ENCODE assay signal across 19 cellular contexts in genomic region chr14:24422694-24423531, GRCh38. TPM values are rescaled to one million over a fixed set of nuclear protein-coding genes. Genes with fewer than 3 reads are reported as not detected.
DNase-seq lines count a peak whose midpoint lies in the region; ATAC-seq, FAIRE-seq and TF ChIP-seq lines count a peak whose summit lies in the region.
"Had no signal": no experiment of that assay in that cellular context is flagged by ENCODE, and none has a peak within 500 bp of the region (broad histone marks: within the 10 kb centered on the region; RNA-seq: fewer than 3 reads in every experiment).

No MANE protein-coding gene starts in this region.

- H3K36me3 ChIP-seq in GM12878 (ENCODE audit: control insufficient read depth in 2 of 2, insufficient read depth in 2 of 2, low read length in 1 of 2) (no peaks in the 10 kb centered on the region), small intestine (ENCODE audit: control insufficient read depth in 2 of 2, insufficient read depth in 2 of 2, low read length in 2 of 2) (no peaks in the 10 kb centered on the region)
- H3K36me3 ChIP-seq: cardiac muscle cell, right lobe of liver had no signal

- TF ChIP-seq EP300 in GM12878 (IDR thresholded peaks at IDR 0.05; ENCODE audit: borderline replicate concordance in 1 of 2, control insufficient read depth in 1 of 2, low read depth in 2 of 2, low read length in 2 of 2): no peak

- SMC1A ChIA-PET in GM12878 (lab: Charles Lee; ENCODE audit: uncharacterized antibody, unreplicated experiment): interaction anchor here (0.9 to 3.6 kb wide), 5 partner anchors 8 to 115 kb away, joined by 3 to 18 read pairs (median 6); partner anchors contain the start of gene CIDEB

- no peak overlapping the region for H3K9ac ChIP-seq in GM12878 (ENCODE audit: control insufficient read depth, insufficient read depth, low read length)
- H3K9ac ChIP-seq: parathyroid adenoma had no signal

- H3K79me2 ChIP-seq in GM12878 (ENCODE audit: control insufficient read depth, insufficient read depth, low read length): no peaks in the 10 kb centered on the region
- H3K79me2 ChIP-seq: parathyroid adenoma had no signal

- no peak overlapping the region for H3K4me3 Mint-ChIP-seq in effector memory CD8-positive, alpha-beta T cell
- H3K4me3 Mint-ChIP-seq: CD8-positive, alpha-beta T cell; natural killer cell treated with Interleukin-12 subunit alpha and Interleukin-12 subunit beta and Interleukin-15 and Interleukin-18, amount 100 ng/mL, for 72 hours had no signal

- H3K27me3 Mint-ChIP-seq in effector memory CD8-positive, alpha-beta T cell: peaks cover 8 to 14% of the 10 kb centered on the region in 2 donors

- CTCF ChIA-PET in GM12878 (lab: Yijun Ruan, JAX): interaction anchor here (0.8 to 10.8 kb wide), 10 partner anchors 9 to 98 kb away, joined by 3 to 452 read pairs (median 5); partner anchors contain the start of genes ADCY4 and RIPK3

- no peak overlapping the region for H3K27ac Mint-ChIP-seq in effector memory CD8-positive, alpha-beta T cell
- H3K27ac Mint-ChIP-seq: CD8-positive, alpha-beta T cell; natural killer cell treated with Interleukin-12 subunit alpha and Interleukin-12 subunit beta and Interleukin-15 and Interleukin-18, amount 100 ng/mL, for 72 hours had no signal

- RAD21 ChIA-PET in GM12878 (lab: Charles Lee; ENCODE audit: unreplicated experiment): interaction anchor here (1.1 to 3.5 kb wide), 4 partner anchors 9 to 89 kb away, joined by 3 to 17 read pairs (median 6); no protein-coding TSS in a partner anchor

- WGBS in GM12878 (ENCODE audit: insufficient coverage, insufficient replicate concordance, low lambda C conversion rate, missing lambda C conversion rate): 42% methylated on average over 11 of the region's 11 CpGs
- WGBS in small intestine, 3 donors: 26 to 55% (median 39%) methylated on average over 11 of the region's 11 CpGs

- H3K27ac ChIP-seq in GM12878 (ENCODE audit: control insufficient read depth, insufficient read depth) (no peak overlapping the region), small intestine (ENCODE audit: low read depth in 1 of 2, low read length in 1 of 2) (peak overlapping the region; percentile 67 to 85)
- H3K27ac ChIP-seq: cardiac muscle cell, parathyroid adenoma, right lobe of liver had no signal

- peak; percentile 28 for FAIRE-seq in GM19239 (lab: Jason Lieb, UNC)
- FAIRE-seq in GM12878 (lab: Jason Lieb, UNC): no peak
- no peak for FAIRE-seq in small intestine (lab: Jason Lieb, UNC)
- FAIRE-seq: frontal cortex had no signal

- POLR2A ChIA-PET in GM12878 (lab: Charles Lee): interaction anchor here (0.9 kb wide), 1 partner anchor 56 kb away, joined by 3 read pairs; no protein-coding TSS in a partner anchor

- no peak for TF ChIP-seq POLR2A in GM12878 (IDR thresholded peaks at IDR 0.05; ENCODE audit: low read depth, low read length)

- H3K27me3 ChIP-seq in GM12878 (replicated peaks in 1 of 2; ENCODE audit: control insufficient read depth in 2 of 2, insufficient read depth in 2 of 2, low read length in 1 of 2) (no peaks in the 10 kb centered on the region; a peak in 1 of 4 replicates), small intestine (ENCODE audit: control insufficient read depth in 2 of 2, insufficient read depth in 2 of 2, low read length in 2 of 2) (no peaks in the 10 kb centered on the region)
- H3K27me3 ChIP-seq: cardiac muscle cell, right lobe of liver had no signal

- ATAC-seq in GM12878 (peak; percentile 29; the same call in 1 of the 3 replicates), HG03442 (IDR thresholded peaks at IDR 0.05; ENCODE audit: unreplicated experiment) (no peak), HG02623 (IDR thresholded peaks at IDR 0.05; ENCODE audit: unreplicated experiment) (no peak)
- ATAC-seq in effector memory CD8-positive, alpha-beta T cell (replicated peaks): no peak
- ATAC-seq: CD8-positive, alpha-beta T cell had no signal

- TF ChIP-seq RAD21 in GM12878 (IDR thresholded peaks at IDR 0.05; ENCODE audit: insufficient read depth, low read depth, low read length): no peak

- H3K9me3 Mint-ChIP-seq in effector memory CD8-positive, alpha-beta T cell: no peaks in the 10 kb centered on the region
- H3K9me3 Mint-ChIP-seq: CD8-positive, alpha-beta T cell; natural killer cell treated with Interleukin-12 subunit alpha and Interleukin-12 subunit beta and Interleukin-15 and Interleukin-18, amount 100 ng/mL, for 72 hours had no signal

- H4K20me1 ChIP-seq in GM12878 (ENCODE audit: control insufficient read depth, insufficient read depth): no peaks in the 10 kb centered on the region

- H3K4me1 Mint-ChIP-seq in effector memory CD8-positive, alpha-beta T cell (ENCODE audit: low read depth in 2 of 2): peaks cover 4 to 8% of the 10 kb centered on the region in 2 donors

- H3K4me1 ChIP-seq in GM12878 (ENCODE audit: control insufficient read depth, insufficient read depth, low read length): no peaks in the 10 kb centered on the region
- peaks cover 5 to 14% of the 10 kb centered on the region in 2 donors for H3K4me1 ChIP-seq in small intestine (ENCODE audit: control insufficient read depth in 2 of 2, insufficient read depth in 1 of 2, low read depth in 1 of 2, low read length in 1 of 2)

- in situ Hi-C loops in GM12878 (cut with MboI): no loop called here

- no peaks in the 10 kb centered on the region for H3K36me3 Mint-ChIP-seq in effector memory CD8-positive, alpha-beta T cell (ENCODE audit: insufficient read depth)
- H3K36me3 Mint-ChIP-seq: CD8-positive, alpha-beta T cell; natural killer cell treated with Interleukin-12 subunit alpha and Interleukin-12 subunit beta and Interleukin-15 and Interleukin-18, amount 100 ng/mL, for 72 hours had no signal

- peak overlapping the region; percentile 9; the same call in 1 of the 2 replicates for H2AFZ ChIP-seq in GM12878 (ENCODE audit: control insufficient read depth, low read depth, low read length)
- H2AFZ ChIP-seq: parathyroid adenoma had no signal

- H3K9me3 ChIP-seq in GM12878 (replicated peaks; ENCODE audit: control insufficient read depth, insufficient read depth, low read length) (no peaks in the 10 kb centered on the region), small intestine (ENCODE audit: control insufficient read depth, low read depth) (no peaks in the 10 kb centered on the region)
- H3K9me3 ChIP-seq: right lobe of liver had no signal

- no peak for DNase-seq in GM19239 (ENCODE audit: insufficient read length, low spot score)
- no peak for DNase-seq in GM12878 (ENCODE audit: low read depth, low spot score)
- peak; percentile 93 for DNase-seq in small intestine
- DNase-seq in effector memory CD8-positive, alpha-beta T cell: no peak
- DNase-seq: activated CD4-positive, alpha-beta T cell treated with anti-CD3 and anti-CD28 coated beads for 1 hour; activated gamma-delta T cell treated with Interleukin-2 at 50 U/mL for 16 hours; DMS53; mesenchymal stem cell; NCI-H1105; NCI-H2107; NCI-H510A treated with DMSO at 0.1 percent for 48 hours; right lobe of liver had no signal

- BruUV-seq in GM12878 (replicated peaks; lab: Mats Ljungman, UMichigan): no TSS peak

- intact Hi-C loops in GM12878 (cut with micrococcal nuclease; ENCODE audit: unreplicated experiment): no loop called here

- H3K4me2 ChIP-seq in GM12878 (ENCODE audit: control insufficient read depth, insufficient read depth): no peak overlapping the region

- TF ChIP-seq CTCF in GM12878 (IDR thresholded peaks at IDR 0.05 in 2 of 3, conservative IDR thresholded peaks at IDR 0.05 in 1 of 3; ENCODE audit: control insufficient read depth in 2 of 3, extremely low read depth in 1 of 3, insufficient read depth in 1 of 3, low read depth in 3 of 3, low read length in 3 of 3): no peak

- H3K4me3 ChIP-seq in GM12878 (no peak overlapping the region), small intestine (ENCODE audit: low read depth in 1 of 2, low read length in 2 of 2) (peak overlapping the region in 1 of 2 donors; percentile 53)
- H3K4me3 ChIP-seq: cardiac muscle cell, right lobe of liver had no signal

RNA-seq across cellular contexts. Expression of gene CBLN3, which starts 6.6 kb away (rescaled TPM):
- 10.1 and 12.8 TPM in 2 replicates for total RNA-seq in GM12878 (2013; cell fraction: nucleolus; rRNA removed)
- total RNA-seq in GM12878 (2014; rRNA removed) (0.51 and 0.71 TPM in 2 replicates), GM12878 (2014; rRNA removed; fragmentation: Illumina TruSeq; extraction: Trizol) (1.1 and 1.3 TPM in 2 replicates), GM12878 (2021) (2.8 and 3.8 TPM in 2 replicates)
- 1.5 TPM for polyA plus RNA-seq in GM12878 (2011; ENCODE audit: low read depth)
- polyA plus RNA-seq in GM12878 (2011; rRNA removed) (4.6 and 4.9 TPM in 2 replicates), GM12878 (2014; fragmentation: Illumina TruSeq; extraction: Trizol) (1.3 and 1.8 TPM in 2 replicates), GM12878 (2014; fragmentation: Nextera tagmentation; extraction: Ambion mirVana) (under 1 TPM; 0.16 to 0.35 TPM), GM12878 (2014; rRNA removed) (2.5 and 2.9 TPM in 2 replicates), GM12878 (2016; fragmentation: Nextera tagmentation; extraction: Ambion mirVana) (1 to 10 TPM in 1 of 2 experiments, under 1 TPM in 1; 0.37 to 1.4 TPM), small intestine (1 to 10 TPM in 1 of 3 donors, under 1 TPM in 1, not detected in 1; 0.27 to 1.9 TPM)
- polyA plus RNA-seq in GM12878 (2011; cell fraction: cytosol; rRNA removed): 4.7 and 5.2 TPM in 2 replicates
- polyA plus RNA-seq in GM12878 (2011; cell fraction: nucleus; rRNA removed): 39.3 and 41.5 TPM in 2 replicates
- polyA plus RNA-seq in GM12878 (2012): 4.2 and 4.3 TPM in 2 replicates
- polyA minus RNA-seq in GM12878 (2011; rRNA and poly(A)+ RNA removed): 2.3 and 2.5 TPM in 2 replicates
- polyA minus RNA-seq in GM12878 (2011; cell fraction: cytosol; rRNA and poly(A)+ RNA removed): 0.52 and 1.9 TPM in 2 replicates
- 4.2 and 4.7 TPM in 2 replicates for polyA minus RNA-seq in GM12878 (2011; cell fraction: nucleus; rRNA and poly(A)+ RNA removed)
- total RNA-seq: frontal cortex had no signal

RNA-seq across cellular contexts. Expression of gene KHNYN, which starts 6.8 kb away (rescaled TPM):
- 83.0 and 93.4 TPM in 2 replicates for total RNA-seq in GM12878 (2013; cell fraction: nucleolus; rRNA removed)
- total RNA-seq in GM12878 (2014; rRNA removed) (34.7 and 36.7 TPM in 2 replicates), GM12878 (2014; rRNA removed; fragmentation: Illumina TruSeq; extraction: Trizol) (20.8 and 21.0 TPM in 2 replicates), GM12878 (2021) (33.9 and 34.0 TPM in 2 replicates)
- polyA plus RNA-seq in GM12878 (2011; ENCODE audit: low read depth): 16.9 TPM
- polyA plus RNA-seq in GM12878 (2011; rRNA removed) (19.8 and 22.2 TPM in 2 replicates), GM12878 (2014; fragmentation: Illumina TruSeq; extraction: Trizol) (22.9 and 23.2 TPM in 2 replicates), GM12878 (2014; fragmentation: Nextera tagmentation; extraction: Ambion mirVana) (1 to 10 TPM; 1.4 to 3.6 TPM), GM12878 (2014; rRNA removed) (28.4 and 29.2 TPM in 2 replicates), GM12878 (2016; fragmentation: Nextera tagmentation; extraction: Ambion mirVana) (10 to 100 TPM; 12.8 to 12.9 TPM), small intestine (10 to 100 TPM; 21.3 to 41.9 (median 30.9) TPM)
- 15.6 and 15.9 TPM in 2 replicates for polyA plus RNA-seq in GM12878 (2011; cell fraction: cytosol; rRNA removed)
- polyA plus RNA-seq in GM12878 (2011; cell fraction: nucleus; rRNA removed): 69.9 and 72.3 TPM in 2 replicates
- polyA plus RNA-seq in GM12878 (2012): 25.4 and 28.4 TPM in 2 replicates
- 27.0 and 38.9 TPM in 2 replicates for polyA minus RNA-seq in GM12878 (2011; rRNA and poly(A)+ RNA removed)
- polyA minus RNA-seq in GM12878 (2011; cell fraction: cytosol; rRNA and poly(A)+ RNA removed): 7.2 and 9.4 TPM in 2 replicates
- 48.1 and 61.9 TPM in 2 replicates for polyA minus RNA-seq in GM12878 (2011; cell fraction: nucleus; rRNA and poly(A)+ RNA removed)

RNA-seq across cellular contexts. Expression of gene SDR39U1, which starts 19.7 kb away (rescaled TPM):
- total RNA-seq in GM12878 (2013; cell fraction: nucleolus; rRNA removed): 33.8 and 37.9 TPM in 2 replicates
- 31.7 and 32.7 TPM in 2 replicates for total RNA-seq in GM12878 (2014; rRNA removed)
- total RNA-seq in GM12878 (2014; rRNA removed; fragmentation: Illumina TruSeq; extraction: Trizol): 22.4 and 23.3 TPM in 2 replicates
- 55.1 and 64.1 TPM in 2 replicates for total RNA-seq in GM12878 (2021)
- polyA plus RNA-seq in GM12878 (2011; ENCODE audit: low read depth): 36.4 TPM
- polyA plus RNA-seq in GM12878 (2011; rRNA removed): 33.5 and 44.3 TPM in 2 replicates
- 69.4 and 81.6 TPM in 2 replicates for polyA plus RNA-seq in GM12878 (2011; cell fraction: cytosol; rRNA removed)
- 218 and 255 TPM in 2 replicates for polyA plus RNA-seq in GM12878 (2011; cell fraction: nucleus; rRNA removed)
- 62.1 and 65.9 TPM in 2 replicates for polyA plus RNA-seq in GM12878 (2012)
- polyA plus RNA-seq in GM12878 (2014; fragmentation: Illumina TruSeq; extraction: Trizol): 27.3 and 40.1 TPM in 2 replicates
- 10 to 100 TPM; 14.0 to 26.4 TPM for polyA plus RNA-seq in GM12878 (2014; fragmentation: Nextera tagmentation; extraction: Ambion mirVana)
- polyA plus RNA-seq in GM12878 (2014; rRNA removed): 85.2 and 88.9 TPM in 2 replicates
- 10 to 100 TPM; 83.7 to 89.3 TPM for polyA plus RNA-seq in GM12878 (2016; fragmentation: Nextera tagmentation; extraction: Ambion mirVana)
- 16.8 and 20.7 TPM in 2 replicates for polyA minus RNA-seq in GM12878 (2011; rRNA and poly(A)+ RNA removed)
- 10.0 and 10.3 TPM in 2 replicates for polyA minus RNA-seq in GM12878 (2011; cell fraction: cytosol; rRNA and poly(A)+ RNA removed)
- 37.4 and 48.4 TPM in 2 replicates for polyA minus RNA-seq in GM12878 (2011; cell fraction: nucleus; rRNA and poly(A)+ RNA removed)
- polyA plus RNA-seq in small intestine: 10 to 100 TPM; 49.7 to 52.6 (median 50.7) TPM

RNA-seq across cellular contexts. Expression of gene NYNRIN, which starts 24.1 kb away (rescaled TPM):
- 0.06 TPM in 1 of 2 replicates, not detected in the other for total RNA-seq in GM12878 (2013; cell fraction: nucleolus; rRNA removed)
- total RNA-seq in GM12878 (2014; rRNA removed) (not detected in 2 replicates), GM12878 (2014; rRNA removed; fragmentation: Illumina TruSeq; extraction: Trizol) (not detected in 2 replicates), GM12878 (2021) (0.05 and 0.15 TPM in 2 replicates)
- polyA plus RNA-seq in GM12878 (2011; ENCODE audit: low read depth): not detected
- polyA plus RNA-seq in GM12878 (2011; rRNA removed) (0.01 TPM in 1 of 2 replicates, not detected in the other), GM12878 (2014; fragmentation: Illumina TruSeq; extraction: Trizol) (under 0.01 TPM in 1 of 2 replicates, not detected in the other), GM12878 (2014; fragmentation: Nextera tagmentation; extraction: Ambion mirVana) (not detected), GM12878 (2014; rRNA removed) (0.01 and 0.05 TPM in 2 replicates), GM12878 (2016; fragmentation: Nextera tagmentation; extraction: Ambion mirVana) (under 1 TPM in 1 of 2 experiments, not detected in 1; 0.01 TPM), small intestine (1 to 10 TPM in 1 of 3 donors, under 1 TPM in 2; 0.22 to 7.2 (median 0.54) TPM)
- polyA plus RNA-seq in GM12878 (2011; cell fraction: cytosol; rRNA removed): 0.01 TPM in 1 of 2 replicates, not detected in the other
- polyA plus RNA-seq in GM12878 (2011; cell fraction: nucleus; rRNA removed): 0.01 and 0.03 TPM in 2 replicates
- 0.04 and 0.18 TPM in 2 replicates for polyA plus RNA-seq in GM12878 (2012)
- polyA minus RNA-seq in GM12878 (2011; rRNA and poly(A)+ RNA removed): 0.05 and 0.07 TPM in 2 replicates
- not detected in 2 replicates for polyA minus RNA-seq in GM12878 (2011; cell fraction: cytosol; rRNA and poly(A)+ RNA removed)
- polyA minus RNA-seq in GM12878 (2011; cell fraction: nucleus; rRNA and poly(A)+ RNA removed): under 0.01 TPM in 1 of 2 replicates, not detected in the other

RNA-seq across cellular contexts. Expression of gene NFATC4, which starts 54.9 kb away (rescaled TPM):
- total RNA-seq in GM12878 (2013; cell fraction: nucleolus; rRNA removed): 56.5 and 68.4 TPM in 2 replicates
- total RNA-seq in GM12878 (2014; rRNA removed) (7.0 and 7.1 TPM in 2 replicates), GM12878 (2014; rRNA removed; fragmentation: Illumina TruSeq; extraction: Trizol) (2.2 and 4.1 TPM in 2 replicates), GM12878 (2021) (13.5 and 19.2 TPM in 2 replicates)
- 11.7 TPM for polyA plus RNA-seq in GM12878 (2011; ENCODE audit: low read depth)
- polyA plus RNA-seq in GM12878 (2011; rRNA removed) (4.5 and 5.6 TPM in 2 replicates), GM12878 (2014; fragmentation: Illumina TruSeq; extraction: Trizol) (4.8 and 5.3 TPM in 2 replicates), GM12878 (2014; fragmentation: Nextera tagmentation; extraction: Ambion mirVana) (1 to 10 TPM in 1 of 2 experiments, under 1 TPM in 1; 0.97 to 4.5 TPM), GM12878 (2014; rRNA removed) (14.3 and 15.3 TPM in 2 replicates), GM12878 (2016; fragmentation: Nextera tagmentation; extraction: Ambion mirVana) (1 to 10 TPM; 2.0 to 2.9 TPM), small intestine (10 to 100 TPM; 11.2 to 45.1 (median 32.3) TPM)
- polyA plus RNA-seq in GM12878 (2011; cell fraction: cytosol; rRNA removed): 5.3 and 6.3 TPM in 2 replicates
- polyA plus RNA-seq in GM12878 (2011; cell fraction: nucleus; rRNA removed): 117 and 162 TPM in 2 replicates
- polyA plus RNA-seq in GM12878 (2012): 20.7 and 22.0 TPM in 2 replicates
- 2.4 and 5.4 TPM in 2 replicates for polyA minus RNA-seq in GM12878 (2011; rRNA and poly(A)+ RNA removed)
- polyA minus RNA-seq in GM12878 (2011; cell fraction: cytosol; rRNA and poly(A)+ RNA removed): 2.0 and 4.0 TPM in 2 replicates
- polyA minus RNA-seq in GM12878 (2011; cell fraction: nucleus; rRNA and poly(A)+ RNA removed): 7.2 and 7.7 TPM in 2 replicates
- total RNA-seq: CD8-positive, alpha-beta T cell; natural killer cell treated with Interleukin-12 subunit alpha and Interleukin-12 subunit beta and Interleukin-15 and Interleukin-18, amount 100 ng/mL, for 72 hours had no signal
